ENCODE assay signal across 11 cellular contexts in the genomic region with DNA sequence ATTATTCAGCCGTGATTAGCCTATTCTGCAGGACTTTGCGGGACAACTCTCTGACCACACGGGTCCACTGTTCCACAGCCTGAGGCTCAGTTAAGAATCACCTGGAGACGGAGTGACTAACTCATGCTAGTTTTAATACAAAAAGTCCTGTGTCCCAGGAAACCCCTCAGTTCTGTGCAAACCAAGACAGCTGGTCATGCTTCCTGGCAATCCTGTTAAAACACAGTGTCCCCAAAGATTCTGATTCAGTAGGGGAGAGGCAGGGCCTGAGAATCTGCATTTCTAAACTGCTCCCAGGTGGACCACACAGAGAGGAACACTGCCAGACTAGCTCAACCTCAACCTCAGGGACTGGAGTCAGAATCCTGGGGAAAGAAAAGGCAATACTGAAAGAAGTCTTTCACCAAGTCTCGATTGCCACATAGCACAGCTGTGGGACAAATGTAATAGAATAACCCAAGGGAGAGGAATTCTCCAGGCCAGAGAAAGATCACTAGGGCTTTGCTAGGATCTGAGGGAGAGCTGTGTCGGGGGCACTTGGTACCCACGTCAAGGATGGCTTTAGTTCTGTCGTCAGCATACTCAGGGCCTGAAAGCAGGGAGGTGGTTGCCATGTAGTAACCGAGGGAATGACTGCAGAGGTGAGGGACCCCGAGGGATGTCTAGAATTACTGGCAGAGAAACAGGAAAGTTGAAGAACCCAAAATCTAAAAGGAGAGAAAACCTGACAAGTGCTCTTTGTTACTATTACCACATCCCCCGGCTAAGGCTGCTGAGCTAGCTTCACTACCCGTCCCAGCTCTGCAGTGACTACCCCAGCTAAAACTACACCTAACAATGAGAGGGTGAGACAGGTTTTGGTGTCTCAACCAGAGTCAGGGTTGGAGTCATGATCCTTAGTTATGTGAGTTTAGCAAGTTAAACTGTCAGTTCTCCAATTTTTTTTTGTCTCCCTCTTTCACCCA. TPM values are rescaled to one million over a fixed set of nuclear protein-coding genes. Genes with fewer than 3 reads are reported as not detected.
A peak's percentile ranks its signal among the peaks of the same experiment; 100 is the strongest.
DNase-seq lines count a peak whose midpoint lies in the region; ATAC-seq, FAIRE-seq and TF ChIP-seq lines count a peak whose summit lies in the region.
"Had no signal": no experiment of that assay in that cellular context is flagged by ENCODE, and none has a peak within 500 bp of the region (broad histone marks: within the 10 kb centered on the region; RNA-seq: fewer than 3 reads in every experiment).

No MANE protein-coding gene starts in this region.

- H3K9ac ChIP-seq in endothelial cell of umbilical vein (replicated peaks; ENCODE audit: extremely low read depth, insufficient read depth, low read length): no peak overlapping the region

- no peaks in the 10 kb centered on the region for H3K9me1 ChIP-seq in endothelial cell of umbilical vein (replicated peaks; ENCODE audit: control insufficient read depth, extremely low read depth, insufficient read depth, low read length)

- POLR2A ChIA-PET in BJ (lab: Charles Lee): no interaction called here
- POLR2A ChIA-PET in endothelial cell of umbilical vein (lab: Charles Lee): no interaction called here

- peak; percentile 23 for TF ChIP-seq CTCF in BJ (IDR thresholded peaks at IDR 0.05; ENCODE audit: insufficient read depth, low read depth, low read length)
- no peak for TF ChIP-seq CTCF in NB4 (IDR thresholded peaks at IDR 0.05; ENCODE audit: low read depth, low read length)
- TF ChIP-seq CTCF in endothelial cell of umbilical vein (IDR thresholded peaks at IDR 0.05; ENCODE audit: extremely low read depth in 1 of 2, insufficient read depth in 1 of 2, low read depth in 1 of 2, low read length in 2 of 2): no peak

- H3K4me2 ChIP-seq in endothelial cell of umbilical vein (ENCODE audit: insufficient read depth, low read length): no peak overlapping the region

- TF ChIP-seq POLR2A in NB4 (IDR thresholded peaks at IDR 0.05; ENCODE audit: extremely low read depth, insufficient read length) (no peak), endothelial cell of umbilical vein (IDR thresholded peaks at IDR 0.05; ENCODE audit: low read depth, low read length) (no peak)

- H3K36me3 ChIP-seq in BJ (ENCODE audit: control insufficient read depth, insufficient read depth, low read length) (no peaks in the 10 kb centered on the region), endothelial cell of umbilical vein (ENCODE audit: control insufficient read depth in 2 of 2, extremely low read depth in 1 of 2, insufficient read depth in 2 of 2, low read length in 2 of 2) (no peaks in the 10 kb centered on the region)
- H3K36me3 ChIP-seq: neutrophil, suprapubic skin had no signal

- CTCF ChIA-PET in BJ (lab: Yijun Ruan, JAX) (interaction anchor here (0.5 to 1.9 kb wide), 4 partner anchors 10 to 53 kb away, joined by 3 to 4 read pairs (median 4); no protein-coding TSS in a partner anchor), endothelial cell of umbilical vein (lab: Charles Lee) (no interaction called here)

- no peaks in the 10 kb centered on the region for H3K4me1 ChIP-seq in endothelial cell of umbilical vein (ENCODE audit: control insufficient read depth, extremely low read depth, insufficient read depth, low read length)

- DNase-seq in BJ (ENCODE audit: low read depth) (peak; percentile 12), NB4 (ENCODE audit: low read depth) (peak; percentile 50), endothelial cell of umbilical vein (ENCODE audit: low read depth, low spot score) (no peak), myocyte (ENCODE audit: low read depth) (peak; percentile 59), nucleus accumbens (lab: John Stamatoyannopoulos, UW) (no peak), COLO668 (lab: John Stamatoyannopoulos, UW; ENCODE audit: unreplicated experiment) (no peak)

- H3K27ac ChIP-seq in endothelial cell of umbilical vein (ENCODE audit: insufficient read depth, low read depth, low read length): no peak overlapping the region
- H3K27ac ChIP-seq: neutrophil, suprapubic skin had no signal

- H3K4me3 ChIP-seq in BJ (ENCODE audit: low read depth, low read length) (no peak overlapping the region), NB4 (ENCODE audit: low read depth, low read length) (no peak overlapping the region), endothelial cell of umbilical vein (replicated peaks in 1 of 3; ENCODE audit: insufficient read depth in 1 of 3, low read depth in 1 of 3, low read length in 3 of 3) (no peak overlapping the region)
- H3K4me3 ChIP-seq: suprapubic skin had no signal

- H4K20me1 ChIP-seq in endothelial cell of umbilical vein (replicated peaks; ENCODE audit: control insufficient read depth, extremely low read depth, insufficient read depth, low read length): peaks cover 2% of the 10 kb centered on the region

- FAIRE-seq in endothelial cell of umbilical vein (lab: Jason Lieb, UNC): peak; percentile 21
- FAIRE-seq: colon had no signal

- no TSS peak for BruUV-seq in endothelial cell of umbilical vein (replicated peaks; lab: Mats Ljungman, UMichigan)

- intact Hi-C loops in endothelial cell of umbilical vein (cut with micrococcal nuclease): no loop called here

- H3K27me3 ChIP-seq in BJ (ENCODE audit: control insufficient read depth, insufficient read depth, low read length): no peaks in the 10 kb centered on the region
- H3K27me3 ChIP-seq in endothelial cell of umbilical vein (ENCODE audit: control insufficient read depth in 2 of 2, insufficient read depth in 2 of 2, low read length in 2 of 2): no peaks in the 10 kb centered on the region
- H3K27me3 ChIP-seq: neutrophil, suprapubic skin had no signal

- no peak for ATAC-seq in HG02571 (IDR thresholded peaks at IDR 0.05; ENCODE audit: unreplicated experiment)
- no peak for ATAC-seq in HG02938 (IDR thresholded peaks at IDR 0.05; ENCODE audit: unreplicated experiment)

- dilution Hi-C loops in endothelial cell of umbilical vein (cut with MboI; ENCODE audit: extremely low pct_ligation_motif_present, low sequenced_read_pairs): no loop called here

- H3K9me3 ChIP-seq in endothelial cell of umbilical vein (replicated peaks; ENCODE audit: control insufficient read depth, insufficient read depth, low read length): no peaks in the 10 kb centered on the region
- H3K9me3 ChIP-seq: neutrophil, suprapubic skin had no signal

- peaks cover 5% of the 10 kb centered on the region for H3K79me2 ChIP-seq in endothelial cell of umbilical vein (ENCODE audit: control insufficient read depth, insufficient read depth, low read length)

- H2AFZ ChIP-seq in endothelial cell of umbilical vein (ENCODE audit: low read depth, low read length): no peak overlapping the region

TF ChIP-seq in endothelial cell of umbilical vein, 7 proteins besides CTCF, POLR2A, EP300 and RAD21:
- TF ChIP-seq FOS (IDR thresholded peaks at IDR 0.05; ENCODE audit: borderline replicate concordance, insufficient read depth, low read length) (no peak), JUN (IDR thresholded peaks at IDR 0.05; ENCODE audit: borderline replicate concordance, insufficient read depth, insufficient read length, low read depth) (no peak), GATA2 (IDR thresholded peaks at IDR 0.05; ENCODE audit: insufficient read depth, insufficient read length, low read depth, low read length) (no peak), POLR2AphosphoS5 (IDR thresholded peaks at IDR 0.05; ENCODE audit: insufficient read depth, low read depth, low read length) (no peak)

RNA-seq across cellular contexts. Expression of gene SUSD1, which starts 8.6 kb away (rescaled TPM):
- 16.3 and 17.5 TPM in 2 replicates for polyA plus RNA-seq in BJ (2011; rRNA removed)
- 12.1 and 13.2 TPM in 2 replicates for polyA minus RNA-seq in BJ (2011; rRNA and poly(A)+ RNA removed)
- total RNA-seq in endothelial cell of umbilical vein: 28.0 and 37.8 TPM in 2 replicates
- polyA plus RNA-seq in endothelial cell of umbilical vein: 27.8 and 33.1 TPM in 2 replicates
- polyA plus RNA-seq in endothelial cell of umbilical vein (2011; cell fraction: cytosol; rRNA removed): 27.5 and 29.3 TPM in 2 replicates
- 24.3 and 26.4 TPM in 2 replicates for polyA plus RNA-seq in endothelial cell of umbilical vein (2011; cell fraction: nucleus; rRNA removed)
- 23.8 and 24.1 TPM in 2 replicates for polyA plus RNA-seq in endothelial cell of umbilical vein (2012)
- 63.1 and 63.8 TPM in 2 replicates for polyA minus RNA-seq in endothelial cell of umbilical vein
- 5.5 TPM for polyA minus RNA-seq in endothelial cell of umbilical vein (2011; cell fraction: cytosol; rRNA and poly(A)+ RNA removed)
- 24.6 and 39.7 TPM in 2 replicates for polyA minus RNA-seq in endothelial cell of umbilical vein (2011; cell fraction: nucleus; rRNA and poly(A)+ RNA removed)
- 3.3 and 7.1 TPM in 2 replicates for total RNA-seq in myocyte
- polyA plus RNA-seq in myocyte (2012): 1.1 TPM

Comparison
In these comparisons a context has a peak if more than half of its experiments do, and no peak if none do; other contexts are left out.
1. DNase-seq: peak in BJ (single experiment), NB4 (single experiment) and myocyte (single experiment); none in endothelial cell of umbilical vein (single experiment), nucleus accumbens (0 of 56) and COLO668 (single experiment).